In the genomic region with DNA sequence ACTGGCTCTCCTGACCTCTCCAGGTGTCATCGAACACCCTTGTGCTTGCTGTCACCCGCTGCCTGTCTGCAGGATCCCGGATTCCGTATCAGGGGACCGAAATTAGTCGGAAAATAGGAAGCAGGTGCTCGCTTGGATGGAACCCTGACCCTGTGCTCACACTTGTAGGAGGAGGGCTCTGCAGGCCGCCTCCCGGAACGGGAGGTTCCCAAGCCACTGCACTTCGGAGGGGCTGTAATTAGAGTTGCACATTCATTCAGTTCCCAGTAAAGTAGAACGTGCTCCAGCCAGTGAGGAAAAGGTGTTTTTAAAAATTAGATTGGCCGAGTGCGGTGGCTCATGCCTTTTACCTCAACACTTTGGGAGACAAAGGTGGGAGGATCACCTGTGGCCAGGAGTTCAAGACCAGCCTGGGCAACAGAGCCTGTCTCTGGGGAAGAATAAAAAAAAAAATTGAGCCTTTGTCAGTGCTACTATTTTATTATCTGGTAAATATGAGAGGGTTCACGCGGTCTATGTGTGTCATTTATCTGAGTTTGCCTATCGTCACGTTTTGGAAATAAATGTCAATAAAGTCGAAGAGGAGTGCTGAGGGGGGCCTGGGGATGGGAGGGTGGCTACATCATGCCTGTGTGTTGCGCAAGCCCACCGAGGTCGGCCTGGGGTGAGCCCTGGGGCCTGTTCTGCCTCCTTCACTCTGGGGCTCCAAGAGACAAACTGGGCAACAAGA, we compare ENCODE assay signal across 8 cellular contexts. TPM values are rescaled to one million over a fixed set of nuclear protein-coding genes. Genes with fewer than 3 reads are reported as not detected.
DNase-seq lines count a peak whose midpoint lies in the region; TF ChIP-seq lines count a peak whose summit lies in the region.

No MANE protein-coding gene starts in this region.

- H3K4me2 ChIP-seq in SU-DHL-6 (ENCODE audit: low read depth, low read length, poor library complexity, severe bottlenecking) = peak overlapping the region; percentile 74

- peaks cover 23% of the 10 kb centered on the region for H3K79me2 ChIP-seq in SU-DHL-6 (ENCODE audit: insufficient read depth, low read length)

- H3K27me3 ChIP-seq in SU-DHL-6 (ENCODE audit: low read length) = no peaks in the 10 kb centered on the region

- no peaks in the 10 kb centered on the region for H4K20me1 ChIP-seq in SU-DHL-6 (ENCODE audit: low read depth, low read length)

- no peaks in the 10 kb centered on the region for H3K9me3 ChIP-seq in SU-DHL-6 (ENCODE audit: insufficient read depth, low read length)

- TF ChIP-seq CTCF in GM10248 (IDR thresholded peaks at IDR 0.05; ENCODE audit: control extremely low read depth, extremely low read depth, low read depth, missing control alignments) (no peak), SU-DHL-6 (IDR thresholded peaks at IDR 0.05; ENCODE audit: insufficient read depth, low read length, poor library complexity, severe bottlenecking) (no peak), brain (conservative IDR thresholded peaks at IDR 0.05) (no peak)

- peak; percentile 71 for DNase-seq in GM10248 (ENCODE audit: extremely low spot score)
- DNase-seq in NCI-H1417 treated with DMSO at 0.1 percent for 48 hours (lab: John Stamatoyannopoulos, UW) = peak; percentile 45
- DNase-seq in kidney tubule cell (ENCODE audit: low spot score) = peak; percentile 88
- peak; percentile 52 to 59 for DNase-seq in stimulated activated CD4-positive, alpha-beta T cell treated with anti-CD3 and anti-CD28 coated beads, Interleukin-1b, Interleukin-23, amount 100 ng/mL, for 4 hours (ENCODE audit: low read depth in 2 of 2)
- no peak for DNase-seq in iPS-NIHi11 (ENCODE audit: low spot score)
- DNase-seq in Ammon's horn (ENCODE audit: low spot score) = no peak

- H3K27ac Mint-ChIP-seq in brain = peak overlapping the region in 4 of 5 experiments; percentile 85 to 96 (median 88)

- H3K9ac ChIP-seq in SU-DHL-6 (ENCODE audit: low read length) = peak overlapping the region; percentile 99

- no peaks in the 10 kb centered on the region for H3K9me3 Mint-ChIP-seq in brain

- H3K4me3 Mint-ChIP-seq in brain = peak overlapping the region; percentile 78 to 92 (median 87)

- H2AFZ ChIP-seq in SU-DHL-6 (ENCODE audit: low read depth, low read length, severe bottlenecking) = peak overlapping the region; percentile 33

- H3K9me2 ChIP-seq in SU-DHL-6 (replicated peaks; ENCODE audit: insufficient read depth, low read length) = no peaks in the 10 kb centered on the region

- peaks cover 38% of the 10 kb centered on the region for H3K4me1 Mint-ChIP-seq in brain

- POLR2A ChIA-PET in GM10248 (lab: Yijun Ruan, JAX) = no interaction called here

- H3K27ac ChIP-seq in SU-DHL-6 (ENCODE audit: low read depth, low read length) = no peak overlapping the region

- CTCF ChIA-PET in GM10248 (lab: Yijun Ruan, JAX) = interaction anchor here (0.8 kb wide), 1 partner anchor 352 kb away, joined by 3 read pairs; no protein-coding TSS in a partner anchor

- H3K36me3 Mint-ChIP-seq in brain = peaks cover 9% of the 10 kb centered on the region

- peaks cover 17% of the 10 kb centered on the region; the same call in 1 of the 2 replicates for H3F3A ChIP-seq in SU-DHL-6 (ENCODE audit: insufficient read depth)

- no peaks in the 10 kb centered on the region for H3K36me3 ChIP-seq in SU-DHL-6 (ENCODE audit: low read length)

- H3K4me3 ChIP-seq in SU-DHL-6 (ENCODE audit: insufficient read depth, low read length, poor library complexity, severe bottlenecking) = peak overlapping the region; percentile 100

- H3K27me3 Mint-ChIP-seq in brain = no peaks in the 10 kb centered on the region

RNA-seq across cellular contexts. Expression of gene GMEB2, which starts 1.5 kb away (rescaled TPM):
- 13.6 TPM for polyA plus RNA-seq in brain (ENCODE audit: insufficient read depth, low read depth, low replicate concordance)

RNA-seq across cellular contexts. Expression of gene STMN3, which starts 24.8 kb away (rescaled TPM):
- polyA plus RNA-seq in brain (ENCODE audit: insufficient read depth, low read depth, low replicate concordance) = 455 TPM

RNA-seq across cellular contexts. Expression of gene RTEL1, which starts 29.7 kb away (rescaled TPM):
- polyA plus RNA-seq in brain (ENCODE audit: insufficient read depth, low read depth, low replicate concordance) = 8.6 TPM

RNA-seq across cellular contexts. Expression of gene HELZ2, which starts 54.4 kb away (rescaled TPM):
- 36.2 TPM for polyA plus RNA-seq in brain (ENCODE audit: insufficient read depth, low read depth, low replicate concordance)

Comparison
In these comparisons a context has a peak if more than half of its experiments do, and no peak if none do; other contexts are left out.
1. DNase-seq: peak in GM10248 (single experiment), NCI-H1417 treated with DMSO at 0.1 percent for 48 hours (single experiment), kidney tubule cell (single experiment) and stimulated activated CD4-positive, alpha-beta T cell treated with anti-CD3 and anti-CD28 coated beads, Interleukin-1b, Interleukin-23, amount 100 ng/mL, for 4 hours (2 of 2); none in iPS-NIHi11 (single experiment) and Ammon's horn (single experiment).